In genomic region chr2:101330253-101330921, GRCh38 we compare ENCODE assay signal across 1 cellular context.
A peak's percentile ranks its signal among the peaks of the same experiment; 100 is the strongest.
TF ChIP-seq lines count a peak whose summit lies in the region.

No MANE protein-coding gene starts in this region.

TF ChIP-seq in HepG2, 621 proteins besides CTCF, POLR2A, EP300 and RAD21 (continued from another document):
- TF ChIP-seq ZNF740 (CRISPR knock-in tag; IDR thresholded peaks at IDR 0.05): no peak
- TF ChIP-seq SALL1 (CRISPR knock-in tag; IDR thresholded peaks at IDR 0.05): peak; percentile 88
- TF ChIP-seq THRA (CRISPR knock-in tag; IDR thresholded peaks at IDR 0.05; ENCODE audit: borderline replicate concordance): peak; percentile 39; the same call in 1 of the 2 replicates
- peak; percentile 88 for TF ChIP-seq KDM2A (CRISPR knock-in tag; IDR thresholded peaks at IDR 0.05; ENCODE audit: borderline replicate concordance, low read depth)
- TF ChIP-seq RNF2 (conservative IDR thresholded peaks at IDR 0.05; ENCODE audit: low read depth): 0 out of 2 replicates have a peak, but pooled peaks have one; percentile 15
- peak; percentile 54 for TF ChIP-seq MIXL1 (CRISPR knock-in tag; IDR thresholded peaks at IDR 0.05)
- TF ChIP-seq TFDP2 (CRISPR knock-in tag; IDR thresholded peaks at IDR 0.05): 0 out of 2 replicates have a peak, but pooled peaks have one; percentile 18
- peak; percentile 46; the same call in 1 of the 2 replicates for TF ChIP-seq RCOR2 (CRISPR knock-in tag; IDR thresholded peaks at IDR 0.05)
- TF ChIP-seq PITX1 (CRISPR knock-in tag; IDR thresholded peaks at IDR 0.05): no peak; the same call in 1 of the 2 replicates
- peak; percentile 66; the same call in 1 of the 2 replicates for TF ChIP-seq BORCS8-MEF2B (CRISPR knock-in tag; IDR thresholded peaks at IDR 0.05)
- no peak for TF ChIP-seq ZNF775 (CRISPR knock-in tag; IDR thresholded peaks at IDR 0.05; ENCODE audit: borderline replicate concordance)
